In genomic region chr21:24420694-24421093, GRCh38 we compare ENCODE assay signal across 24 cellular contexts.
DNase-seq lines count a peak whose midpoint lies in the region; ATAC-seq, FAIRE-seq and TF ChIP-seq lines count a peak whose summit lies in the region.
"Had no signal": no experiment of that assay in that cellular context is flagged by ENCODE, and none has a peak within 500 bp of the region (broad histone marks: within the 10 kb centered on the region; RNA-seq: fewer than 3 reads in every experiment).

No MANE protein-coding gene starts in this region.

- H3K36me3 ChIP-seq in MM.1S (replicated peaks; ENCODE audit: insufficient read depth, low read length) = no peaks in the 10 kb centered on the region
- H3K36me3 ChIP-seq in A673 (ENCODE audit: insufficient read depth, low read length, poor library complexity, severe bottlenecking) = no peaks in the 10 kb centered on the region
- H3K36me3 ChIP-seq: ascending aorta, colonic mucosa, pancreas had no signal

- H4K20me1 ChIP-seq in MM.1S (ENCODE audit: insufficient read depth, low read length) = no peaks in the 10 kb centered on the region

- ATAC-seq in GM19467 (IDR thresholded peaks at IDR 0.05; ENCODE audit: unreplicated experiment) = peak; percentile 51
- peak; percentile 77 for ATAC-seq in HG03060 (IDR thresholded peaks at IDR 0.05; ENCODE audit: low read depth, unreplicated experiment)
- ATAC-seq in GM21619 (IDR thresholded peaks at IDR 0.05; ENCODE audit: unreplicated experiment) = no peak
- ATAC-seq: pancreas, PC-3 had no signal

- no peak overlapping the region for H3K9ac ChIP-seq in MM.1S (ENCODE audit: low read length)

- H3K27me3 ChIP-seq in MM.1S (replicated peaks; ENCODE audit: insufficient read depth, low read length) (no peaks in the 10 kb centered on the region), A673 (replicated peaks; ENCODE audit: insufficient read depth, low read depth, low read length, poor library complexity) (no peaks in the 10 kb centered on the region)
- H3K27me3 ChIP-seq: ascending aorta, colonic mucosa, pancreas had no signal

- no peaks in the 10 kb centered on the region for H3K4me1 Mint-ChIP-seq in progenitor cell of endocrine pancreas (ENCODE audit: low read depth)

- no peak for DNase-seq in GM12891 (ENCODE audit: insufficient read length, low spot score)
- peak; percentile 42 for DNase-seq in MM.1S
- no peak for DNase-seq in progenitor cell of endocrine pancreas (ENCODE audit: low spot score, unreplicated experiment)
- DNase-seq in A673 (ENCODE audit: low spot score) = no peak
- no peak for DNase-seq in NCI-H2081 treated with DMSO at 0.1 percent for 48 hours (lab: John Stamatoyannopoulos, UW)
- DNase-seq: activated CD8-positive, alpha-beta memory T cell treated with anti-CD3 and anti-CD28 coated beads for 24 hours; activated gamma-delta T cell; colonic mucosa; COR-L47; GDM1; glutamatergic neuron; IMR-90; islet precursor cell; NCI-H1105 treated with DMSO at 0.1 percent for 48 hours; NCI-H226; pancreas; PC-3 had no signal

- peak; percentile 47 for FAIRE-seq in GM12891 (lab: Jason Lieb, UNC)
- FAIRE-seq: GM18507, pancreas had no signal

- intact Hi-C loops in A673 (cut with micrococcal nuclease; ENCODE audit: unreplicated experiment) = no loop called here

- H3F3A ChIP-seq in MM.1S (ENCODE audit: insufficient read depth, low read length) = no peaks in the 10 kb centered on the region

- peak overlapping the region; percentile 47 for H3K4me2 ChIP-seq in MM.1S (ENCODE audit: low read depth, low read length)
- H3K4me2 ChIP-seq: smooth muscle cell had no signal

- H3K27me3 Mint-ChIP-seq in progenitor cell of endocrine pancreas = no peaks in the 10 kb centered on the region

- H3K27ac Mint-ChIP-seq in progenitor cell of endocrine pancreas = no peak overlapping the region

- peaks cover 31% of the 10 kb centered on the region for H3K9me3 Mint-ChIP-seq in progenitor cell of endocrine pancreas (ENCODE audit: low read depth)

- H3K36me3 Mint-ChIP-seq in progenitor cell of endocrine pancreas (ENCODE audit: insufficient read depth) = no peaks in the 10 kb centered on the region

- H3K9me3 ChIP-seq in MM.1S (replicated peaks; ENCODE audit: insufficient read depth, low read length) (no peaks in the 10 kb centered on the region), A673 (ENCODE audit: low read depth, low read length, poor library complexity, severe bottlenecking) (peaks cover 61% of the 10 kb centered on the region)
- H3K9me3 ChIP-seq: colonic mucosa, pancreas had no signal

- no peaks in the 10 kb centered on the region for H3K9me2 ChIP-seq in MM.1S (replicated peaks; ENCODE audit: insufficient read depth, low read length)

- H3K4me3 ChIP-seq in MM.1S (ENCODE audit: low read length) (no peak overlapping the region), A673 (ENCODE audit: low read depth, low read length, poor library complexity, severe bottlenecking) (no peak overlapping the region)
- H3K4me3 ChIP-seq: ascending aorta, colonic mucosa, pancreas, smooth muscle cell had no signal

- TF ChIP-seq CTCF in MM.1S (IDR thresholded peaks at IDR 0.05; ENCODE audit: low read length) (no peak), progenitor cell of endocrine pancreas (IDR thresholded peaks at IDR 0.05; ENCODE audit: unreplicated experiment) (no peak), A673 (conservative IDR thresholded peaks at IDR 0.05; ENCODE audit: low read depth, low read length) (no peak)

- H2AFZ ChIP-seq in MM.1S (ENCODE audit: low read length) = no peak overlapping the region

- no peak overlapping the region for H3K4me3 Mint-ChIP-seq in progenitor cell of endocrine pancreas (ENCODE audit: low read depth)

- H3K4me1 ChIP-seq in MM.1S (ENCODE audit: low read length) = peaks cover 6% of the 10 kb centered on the region
- no peaks in the 10 kb centered on the region for H3K4me1 ChIP-seq in A673 (ENCODE audit: insufficient read depth, low read length, poor library complexity, severe bottlenecking)
- H3K4me1 ChIP-seq: ascending aorta, colonic mucosa, pancreas had no signal

- H3K27ac ChIP-seq in MM.1S (ENCODE audit: low read length) = no peak overlapping the region
- H3K27ac ChIP-seq in A673 (ENCODE audit: low read depth, low read length, poor library complexity, severe bottlenecking) = no peak overlapping the region
- H3K27ac ChIP-seq: ascending aorta, colonic mucosa, pancreas, VCaP had no signal

- H3K79me2 ChIP-seq in MM.1S (ENCODE audit: low read length) = no peaks in the 10 kb centered on the region

- POLR2A ChIA-PET in A673 (lab: Charles Lee; ENCODE audit: low non-redundant PET) = no interaction called here

- no TSS peak for BruUV-seq in A673 (replicated peaks; lab: Mats Ljungman, UMichigan)

- CTCF ChIA-PET in A673 (lab: Charles Lee) = no interaction called here

- no peak for TF ChIP-seq POLR2A in GM12891 (IDR thresholded peaks at IDR 0.05; ENCODE audit: low read depth, low read length)

TF ChIP-seq in GM12891, 5 proteins besides CTCF, POLR2A, EP300 and RAD21:
- TF ChIP-seq SPI1 (IDR thresholded peaks at IDR 0.05; ENCODE audit: low read depth, low read length) (peak; percentile 92), POU2F2 (IDR thresholded peaks at IDR 0.05; ENCODE audit: low read depth, low read length) (no peak), PAX5 (IDR thresholded peaks at IDR 0.05; ENCODE audit: insufficient read depth, low read length, severe bottlenecking) (no peak), TAF1 (IDR thresholded peaks at IDR 0.05; ENCODE audit: low read depth, low read length) (no peak), POLR2AphosphoS5 (IDR thresholded peaks at IDR 0.05; ENCODE audit: low read depth, low read length) (no peak)
